In the genomic region with DNA sequence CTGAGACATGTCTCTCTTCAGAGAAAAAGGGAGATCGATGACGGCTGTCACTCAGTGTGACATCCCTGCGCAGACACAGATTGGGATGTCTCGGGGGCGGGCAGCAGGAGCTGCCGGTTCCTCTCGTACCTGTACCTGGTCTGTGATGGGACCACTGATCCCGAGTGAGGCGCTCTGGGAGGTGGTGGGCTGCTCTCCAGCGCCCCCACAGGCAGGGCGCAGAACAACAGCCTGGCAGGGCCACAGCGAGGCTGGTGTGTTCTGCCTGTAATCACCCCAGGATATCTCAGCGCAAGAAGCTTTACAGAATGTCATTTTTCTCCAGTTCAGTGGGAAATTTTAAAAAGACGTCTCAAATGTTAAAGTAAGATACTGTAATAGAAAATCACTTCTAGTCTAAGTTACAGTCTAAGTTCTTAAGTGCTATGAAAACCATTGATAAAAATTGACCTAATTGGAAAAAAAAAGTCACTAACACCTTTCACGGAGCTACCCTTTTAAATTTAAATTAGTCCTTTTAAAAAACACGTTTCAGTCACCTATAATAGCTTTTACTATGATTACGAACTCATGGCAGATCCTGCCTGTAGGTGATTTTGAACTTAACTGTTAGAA, we compare ENCODE assay signal across 8 cellular contexts.
A peak's percentile ranks its signal among the peaks of the same experiment; 100 is the strongest.
DNase-seq lines count a peak whose midpoint lies in the region; ATAC-seq and TF ChIP-seq lines count a peak whose summit lies in the region.

No MANE protein-coding gene starts in this region.

- WGBS in heart left ventricle, 4 donors, result 28 to 48% (median 38%) methylated on average over 17 of the region's 17 CpGs

- no peaks in the 10 kb centered on the region for H3K4me1 ChIP-seq in Loucy (ENCODE audit: insufficient read depth, low read length, poor library complexity, severe bottlenecking)
- H3K4me1 ChIP-seq in heart left ventricle, result peaks cover 0 to 5% (median 0%) of the 10 kb centered on the region in 12 donors

- DNase-seq in AG10803 (ENCODE audit: low read depth), result no peak
- peak; percentile 50 to 66 for DNase-seq in activated T-cell treated with anti-CD3 and anti-CD28 coated beads, Interleukin-2, amount 50 U/mL, for 72 hours
- DNase-seq in heart left ventricle, result no peak
- peak; percentile 48 to 64 for DNase-seq in stimulated activated CD4-positive, alpha-beta T cell treated with anti-CD3 and anti-CD28 coated beads, Interleukin-2, amount 100 ng/mL, for 24 hours
- DNase-seq in epidermal melanocyte (ENCODE audit: insufficient read length, low spot score), result no peak
- no peak for DNase-seq in NCI-H2081 treated with DMSO at 0.1 percent for 48 hours (lab: John Stamatoyannopoulos, UW)

- H3K4me3 Mint-ChIP-seq in activated T-cell treated with anti-CD3 and anti-CD28 coated beads, Interleukin-2, amount 50 U/mL, for 72 hours, result no peak overlapping the region

- H2AFZ ChIP-seq in Loucy (ENCODE audit: low read length), result no peak overlapping the region

- no peak overlapping the region for H3K9ac ChIP-seq in Loucy (ENCODE audit: low read depth, low read length, poor library complexity, severe bottlenecking)

- no peak overlapping the region for H3K4me2 ChIP-seq in Loucy (ENCODE audit: low read depth, low read length, poor library complexity, severe bottlenecking)

- no peak overlapping the region for H3K27ac Mint-ChIP-seq in activated T-cell treated with anti-CD3 and anti-CD28 coated beads, Interleukin-2, amount 50 U/mL, for 72 hours

- H3K27me3 Mint-ChIP-seq in activated T-cell treated with anti-CD3 and anti-CD28 coated beads, Interleukin-2, amount 50 U/mL, for 72 hours (ENCODE audit: low read depth), result peaks cover 7% of the 10 kb centered on the region

- peaks cover 46% of the 10 kb centered on the region for H3K4me1 Mint-ChIP-seq in activated T-cell treated with anti-CD3 and anti-CD28 coated beads, Interleukin-2, amount 50 U/mL, for 72 hours (ENCODE audit: low read depth)

- no peaks in the 10 kb centered on the region for H3K79me2 ChIP-seq in Loucy (ENCODE audit: insufficient read depth, low read length)

- intact Hi-C loops in heart left ventricle (cut with DNase I), result loop anchor here in 1 of 10 donors (5.0 to 10.0 kb wide), 2 partner anchors 188 to 404 kb away; a partner anchor contains a TSS

- no peak overlapping the region for H3K4me3 ChIP-seq in AG10803 (ENCODE audit: low read length)
- no peak overlapping the region for H3K4me3 ChIP-seq in Loucy (ENCODE audit: low read length, poor library complexity, severe bottlenecking)
- no peak overlapping the region for H3K4me3 ChIP-seq in heart left ventricle

- TF ChIP-seq CTCF in AG10803 (conservative IDR thresholded peaks at IDR 0.05; ENCODE audit: low read length), result peak; percentile 88
- peak; percentile 95 for TF ChIP-seq CTCF in Loucy (conservative IDR thresholded peaks at IDR 0.05; ENCODE audit: low read length)
- peak; percentile 47 to 84 (median 74) for TF ChIP-seq CTCF in heart left ventricle (IDR thresholded peaks at IDR 0.05)

- peak overlapping the region in 9 of 12 donors; percentile 1 to 71 (median 34) for H3K27ac ChIP-seq in heart left ventricle

- no peak for TF ChIP-seq POLR2A in heart left ventricle (IDR thresholded peaks at IDR 0.05)

- peaks cover 2 to 9% of the 10 kb centered on the region in 2 donors for H3K9me3 Mint-ChIP-seq in activated T-cell treated with anti-CD3 and anti-CD28 coated beads, Interleukin-2, amount 50 U/mL, for 72 hours

- ATAC-seq in GM19467 (IDR thresholded peaks at IDR 0.05; ENCODE audit: unreplicated experiment), result peak; percentile 83
- peak; percentile 46 to 54 for ATAC-seq in activated T-cell treated with anti-CD3 and anti-CD28 coated beads, Interleukin-2, amount 50 U/mL, for 72 hours (replicated peaks in 1 of 2)
- ATAC-seq in heart left ventricle, result peak in 2 of 4 donors; percentile 47 to 49

- no peaks in the 10 kb centered on the region for H3K9me2 ChIP-seq in Loucy (replicated peaks; ENCODE audit: low read depth, low read length)

- H3K9me3 ChIP-seq in Loucy (ENCODE audit: insufficient read depth, low read depth, low read length) (0 out of 2 replicates have a peak, but pooled peaks cover 3% of the 10 kb centered on the region), heart left ventricle (no peaks in the 10 kb centered on the region)

- H3F3A ChIP-seq in Loucy (ENCODE audit: low read depth), result no peaks in the 10 kb centered on the region

- H3K36me3 ChIP-seq in Loucy (ENCODE audit: insufficient read depth, low read length) (no peaks in the 10 kb centered on the region), heart left ventricle (no peaks in the 10 kb centered on the region)

- peaks cover 11 to 13% of the 10 kb centered on the region in 2 donors for H3K36me3 Mint-ChIP-seq in activated T-cell treated with anti-CD3 and anti-CD28 coated beads, Interleukin-2, amount 50 U/mL, for 72 hours (ENCODE audit: insufficient read depth in 2 of 2)

- no peaks in the 10 kb centered on the region for H3K27me3 ChIP-seq in Loucy (ENCODE audit: insufficient read depth, low read length, poor library complexity, severe bottlenecking)
- H3K27me3 ChIP-seq in heart left ventricle, result peaks cover 0 to 4% (median 0%) of the 10 kb centered on the region in 9 donors

- H4K20me1 ChIP-seq in Loucy (ENCODE audit: insufficient read depth, low read length, poor library complexity, severe bottlenecking), result no peaks in the 10 kb centered on the region

Comparison
In these comparisons a context has a peak if more than half of its experiments do, and no peak if none do; other contexts are left out.
1. DNase-seq: peak in activated T-cell treated with anti-CD3 and anti-CD28 coated beads, Interleukin-2, amount 50 U/mL, for 72 hours (2 of 2) and stimulated activated CD4-positive, alpha-beta T cell treated with anti-CD3 and anti-CD28 coated beads, Interleukin-2, amount 100 ng/mL, for 24 hours (2 of 2); none in AG10803 (single experiment), heart left ventricle (0 of 5), epidermal melanocyte (single experiment) and NCI-H2081 treated with DMSO at 0.1 percent for 48 hours (single experiment).
2. Peak in every context shown above with its lines, with median percentiles within 50 percentile points of each other: CTCF ChIP-seq.